ENCODE assay signal across 8 cellular contexts in genomic region chr3:149534671-149535394, GRCh38.
DNase-seq lines count a peak whose midpoint lies in the region; ATAC-seq and TF ChIP-seq lines count a peak whose summit lies in the region.

No MANE protein-coding gene starts in this region.

- H3K9ac ChIP-seq in adipocyte (ENCODE audit: low read length), result peak overlapping the region; percentile 73

- H3K9me3 ChIP-seq in adipocyte (ENCODE audit: control insufficient read depth, low read length) (no peaks in the 10 kb centered on the region), thymus (ENCODE audit: control insufficient read depth) (no peaks in the 10 kb centered on the region)

- 76% methylated on average over 7 of the region's 7 CpGs for WGBS in thymus

- DNase-seq in NCI-H1105 (lab: John Stamatoyannopoulos, UW), result peak; percentile 81
- DNase-seq in adipocyte (ENCODE audit: low read depth), result peak; percentile 67
- peak; percentile 74 for DNase-seq in iris pigment epithelial cell (ENCODE audit: low read depth)
- no peak for DNase-seq in ecto neural progenitor cell (ENCODE audit: low spot score)
- DNase-seq in activated CD8-positive, alpha-beta memory T cell treated with anti-CD3 and anti-CD28 coated beads for 24 hours, result no peak
- no peak for DNase-seq in natural killer cell
- no peak for DNase-seq in HT-29 (ENCODE audit: low spot score)

- TF ChIP-seq CTCF in natural killer cell (IDR thresholded peaks at IDR 0.05), result no peak

- intact Hi-C loops in natural killer cell (cut with micrococcal nuclease), result loop anchor here (5.0 kb wide), 1 partner anchor 182 kb away; no protein-coding TSS in a partner anchor

- no peaks in the 10 kb centered on the region for H3K9me3 Mint-ChIP-seq in natural killer cell

- H3K4me1 ChIP-seq in adipocyte (ENCODE audit: control insufficient read depth, insufficient read depth, low read length) (peaks cover 46% of the 10 kb centered on the region), thymus (ENCODE audit: control insufficient read depth, insufficient read depth, low read length) (no peaks in the 10 kb centered on the region)

- H3K4me3 ChIP-seq in adipocyte (ENCODE audit: low read length), result peak overlapping the region; percentile 39
- no peak overlapping the region for H3K4me3 ChIP-seq in thymus (ENCODE audit: low read length)

- peaks cover 4 to 23% of the 10 kb centered on the region in 2 donors for H3K27me3 Mint-ChIP-seq in natural killer cell (ENCODE audit: low read depth in 2 of 2)

- H3K4me1 Mint-ChIP-seq in natural killer cell, result peaks cover 18 to 19% of the 10 kb centered on the region in 2 donors

- peak overlapping the region; percentile 15 for H3K27ac ChIP-seq in thymus (ENCODE audit: low read depth)

- H3K27me3 ChIP-seq in adipocyte (replicated peaks; ENCODE audit: control insufficient read depth, insufficient read depth, low read length), result no peaks in the 10 kb centered on the region
- H3K27me3 ChIP-seq in thymus (ENCODE audit: control insufficient read depth, insufficient read depth), result no peaks in the 10 kb centered on the region

- no peak overlapping the region for H3K27ac Mint-ChIP-seq in natural killer cell

- H3K36me3 Mint-ChIP-seq in natural killer cell, result no peaks in the 10 kb centered on the region

- ATAC-seq in natural killer cell, result no peak

- H3K36me3 ChIP-seq in adipocyte (ENCODE audit: control insufficient read depth, insufficient read depth, low read length, severe bottlenecking) (no peaks in the 10 kb centered on the region), thymus (ENCODE audit: control insufficient read depth, insufficient read depth) (no peaks in the 10 kb centered on the region)

- H3K4me3 Mint-ChIP-seq in natural killer cell, result no peak overlapping the region

Comparison
In these comparisons a context has a peak if more than half of its experiments do, and no peak if none do; other contexts are left out.
1. DNase-seq: peak in NCI-H1105 (single experiment), adipocyte (single experiment) and iris pigment epithelial cell (single experiment); none in ecto neural progenitor cell (single experiment), activated CD8-positive, alpha-beta memory T cell treated with anti-CD3 and anti-CD28 coated beads for 24 hours (single experiment), natural killer cell (single experiment) and HT-29 (single experiment).